In genomic region chr15:52006702-52007340, GRCh38 we compare ENCODE assay signal across 9 cellular contexts. TPM values are rescaled to one million over a fixed set of nuclear protein-coding genes. Genes with fewer than 3 reads are reported as not detected.
DNase-seq lines count a peak whose midpoint lies in the region; ATAC-seq and FAIRE-seq lines count a peak whose summit lies in the region.
"Had no signal": no experiment of that assay in that cellular context is flagged by ENCODE, and none has a peak within 500 bp of the region (broad histone marks: within the 10 kb centered on the region; RNA-seq: fewer than 3 reads in every experiment).

No MANE protein-coding gene starts in this region.

- peak; percentile 80 for FAIRE-seq in GM19239 (lab: Jason Lieb, UNC)

- no peaks in the 10 kb centered on the region for H3K27me3 Mint-ChIP-seq in activated naive CD8-positive, alpha-beta T cell treated with anti-CD3 and anti-CD28 coated beads for 36 hours

- no peaks in the 10 kb centered on the region for H4K20me1 ChIP-seq in BLaER1 treated with 17β-estradiol and CSF1 and Interleukin-3, amounts not matched to agents 10 nM and 100 nM

- ATAC-seq in HG03045 (IDR thresholded peaks at IDR 0.05; ENCODE audit: unreplicated experiment), result peak; percentile 34

- peak overlapping the region; percentile 29 for H3K27ac Mint-ChIP-seq in activated naive CD8-positive, alpha-beta T cell treated with anti-CD3 and anti-CD28 coated beads for 36 hours

- H3K4me1 Mint-ChIP-seq in activated naive CD8-positive, alpha-beta T cell treated with anti-CD3 and anti-CD28 coated beads for 36 hours, result peaks cover 36% of the 10 kb centered on the region

- peak overlapping the region in 4 of 11 experiments; percentile 28 to 35 (median 32); a peak in 6 of 22 replicates for H3K27ac ChIP-seq in BLaER1 treated with 17β-estradiol and CSF1 and Interleukin-3, amounts not matched to agents 10 nM and 100 nM

- H3K4me2 ChIP-seq in BLaER1 treated with 17β-estradiol and CSF1 and Interleukin-3, amounts not matched to agents 10 nM and 100 nM, result peak overlapping the region; percentile 40 to 84 (median 65)

- H3K4me3 Mint-ChIP-seq in activated naive CD8-positive, alpha-beta T cell treated with anti-CD3 and anti-CD28 coated beads for 36 hours, result no peak overlapping the region

- peaks cover 14 to 52% (median 25%) of the 10 kb centered on the region in 10 experiments for H3K4me1 ChIP-seq in BLaER1 treated with 17β-estradiol and CSF1 and Interleukin-3, amounts not matched to agents 10 nM and 100 nM

- H3K27me3 ChIP-seq in BLaER1 treated with 17β-estradiol and CSF1 and Interleukin-3, amounts not matched to agents 10 nM and 100 nM, result no peaks in the 10 kb centered on the region

- peaks cover 0 to 15% (median 5%) of the 10 kb centered on the region in 11 experiments; a peak in 6 of 22 replicates for H3K9me3 ChIP-seq in BLaER1 treated with 17β-estradiol and CSF1 and Interleukin-3, amounts not matched to agents 10 nM and 100 nM (replicated peaks in 1 of 11)

- no peaks in the 10 kb centered on the region for H3K36me3 Mint-ChIP-seq in activated naive CD8-positive, alpha-beta T cell treated with anti-CD3 and anti-CD28 coated beads for 36 hours

- no peaks in the 10 kb centered on the region for H3K36me3 ChIP-seq in BLaER1 treated with 17β-estradiol and CSF1 and Interleukin-3, amounts not matched to agents 10 nM and 100 nM

- DNase-seq in GM19239 (ENCODE audit: insufficient read length, low spot score) (no peak), NCI-H2081 (lab: John Stamatoyannopoulos, UW) (no peak), OCI-M2 (lab: John Stamatoyannopoulos, UW; ENCODE audit: unreplicated experiment) (no peak), RPMI8226 (no peak), Ammon's horn (ENCODE audit: low spot score) (no peak)
- no peak for DNase-seq in activated naive CD8-positive, alpha-beta T cell treated with anti-CD3 and anti-CD28 coated beads for 36 hours
- DNase-seq: activated naive CD4-positive, alpha-beta T cell treated with anti-CD3 and anti-CD28 coated beads, Interleukin-2, amount 50 U/mL, for 16 hours had no signal

- H3K9me3 Mint-ChIP-seq in activated naive CD8-positive, alpha-beta T cell treated with anti-CD3 and anti-CD28 coated beads for 36 hours, result peaks cover 4% of the 10 kb centered on the region

- no peak overlapping the region for H3K4me3 ChIP-seq in BLaER1 treated with 17β-estradiol and CSF1 and Interleukin-3, amounts not matched to agents 10 nM and 100 nM

- H3K9ac ChIP-seq in BLaER1 treated with 17β-estradiol and CSF1 and Interleukin-3, amounts not matched to agents 10 nM and 100 nM, result 0 out of 22 replicates have a peak overlapping the region, but pooled peaks of 1 of the 11 experiments have one; percentile 21

RNA-seq across cellular contexts. Expression of gene MAPK6, which starts 12.2 kb away (rescaled TPM):
- total RNA-seq in activated naive CD8-positive, alpha-beta T cell treated with anti-CD3 and anti-CD28 coated beads for 36 hours, result 10 to 100 TPM; 52.6 to 53.5 TPM

RNA-seq across cellular contexts. Expression of gene LEO1, which starts 35.2 kb away (rescaled TPM):
- total RNA-seq in activated naive CD8-positive, alpha-beta T cell treated with anti-CD3 and anti-CD28 coated beads for 36 hours, result 10 to 100 TPM; 31.8 to 32.2 TPM
